In the genomic region with DNA sequence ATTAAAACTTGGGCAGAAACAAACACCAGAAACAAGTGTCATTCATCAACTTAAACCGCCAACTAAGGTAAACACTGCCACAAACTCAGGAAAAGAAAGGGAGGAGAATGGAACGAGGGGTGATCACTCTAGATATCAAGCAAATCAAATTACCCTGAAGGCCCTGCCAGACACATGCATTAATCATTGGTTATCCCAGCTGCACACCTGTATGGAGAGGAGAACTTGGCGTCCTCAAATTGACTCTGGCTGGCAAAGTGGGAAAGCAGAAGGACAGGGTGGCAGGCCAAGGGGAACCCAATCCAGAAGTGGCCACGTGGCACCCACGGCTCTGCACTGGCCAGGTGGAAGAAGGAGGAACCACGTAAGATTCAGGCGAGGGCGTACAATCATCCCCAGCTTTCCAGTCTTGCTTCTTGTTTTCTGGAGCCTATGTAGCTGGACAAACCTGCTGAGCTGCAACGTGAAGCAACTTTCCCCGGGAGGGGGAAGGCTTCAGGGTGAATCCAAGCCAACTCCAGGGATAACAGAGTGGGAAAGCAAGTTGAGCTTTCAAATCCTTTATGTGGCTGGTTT, we compare ENCODE assay signal across 14 cellular contexts.
A peak's percentile ranks its signal among the peaks of the same experiment; 100 is the strongest.
DNase-seq lines count a peak whose midpoint lies in the region; ATAC-seq and TF ChIP-seq lines count a peak whose summit lies in the region.
"Had no signal": no experiment of that assay in that cellular context is flagged by ENCODE, and none has a peak within 500 bp of the region (broad histone marks: within the 10 kb centered on the region; RNA-seq: fewer than 3 reads in every experiment).

No MANE protein-coding gene starts in this region.

- peaks cover 15% of the 10 kb centered on the region for H3K4me1 ChIP-seq in BE2C
- 0 out of 2 replicates have a peak, but pooled peaks cover 6% of the 10 kb centered on the region for H3K4me1 ChIP-seq in GM23338 (ENCODE audit: insufficient read depth)

- H3K9me3 ChIP-seq in BE2C = no peaks in the 10 kb centered on the region
- H3K9me3 ChIP-seq: BLaER1 treated with 17β-estradiol and CSF1 and Interleukin-3, amounts not matched to agents 10 nM and 100 nM had no signal

- H3K27me3 Mint-ChIP-seq in GM23338 (ENCODE audit: insufficient read depth, low read depth, poor library complexity) (no peaks in the 10 kb centered on the region), memory B cell (peaks cover 4% of the 10 kb centered on the region)
- H3K27me3 Mint-ChIP-seq: stimulated activated naive B cell treated with anti-CD40 and anti-IgM and Interleukin-4, amounts not matched to agents 10 μg/mL and 1 μg/mL and 100 μg/mL, for 72 hours had no signal

- H3K9me3 Mint-ChIP-seq in GM23338 (no peaks in the 10 kb centered on the region), memory B cell (no peaks in the 10 kb centered on the region)
- H3K9me3 Mint-ChIP-seq: natural killer cell treated with Interleukin-12 subunit alpha and Interleukin-12 subunit beta and Interleukin-15 and Interleukin-18, amount 100 ng/mL, for 72 hours; stimulated activated naive B cell treated with anti-CD40 and anti-IgM and Interleukin-4, amounts not matched to agents 10 μg/mL and 1 μg/mL and 100 μg/mL, for 72 hours had no signal

- H3K4me1 Mint-ChIP-seq in GM23338 = peaks cover 11% of the 10 kb centered on the region
- peaks cover 11% of the 10 kb centered on the region for H3K4me1 Mint-ChIP-seq in memory B cell

- DNase-seq in BE2C (peak; percentile 31), GM23338 (ENCODE audit: low spot score) (no peak), SIG-M5 treated with dmso at 0.1 percent for 504 hours (lab: John Stamatoyannopoulos, UW; ENCODE audit: unreplicated experiment) (peak; percentile 88), memory B cell (ENCODE audit: low spot score in 2 of 2) (no peak), AG08395 (ENCODE audit: low spot score) (no peak), cortex of kidney (lab: John Stamatoyannopoulos, UW) (no peak), DMS53 treated with DMSO at 0.1 percent for 48 hours (lab: John Stamatoyannopoulos, UW; ENCODE audit: unreplicated experiment) (no peak)
- DNase-seq in stimulated activated naive CD8-positive, alpha-beta T cell treated with anti-CD3 and anti-CD28 coated beads, Interleukin-15, Interleukin-2, amounts not matched to agents 100 U/mL and 50 U/mL, for 24 hours = no peak
- DNase-seq: activated CD4-positive, alpha-beta T cell treated with anti-CD3 and anti-CD28 coated beads, Interleukin-2, amount 50 U/mL, for 4 hours; activated naive CD4-positive, alpha-beta T cell; stimulated activated naive B cell treated with anti-CD40 and anti-IgM and Interleukin-4, amounts not matched to agents 10 μg/mL and 1 μg/mL and 100 μg/mL, for 72 hours had no signal

- H3K27ac Mint-ChIP-seq in GM23338 = no peak overlapping the region
- H3K27ac Mint-ChIP-seq in memory B cell = peak overlapping the region; percentile 8
- H3K27ac Mint-ChIP-seq: stimulated activated naive B cell treated with anti-CD40 and anti-IgM and Interleukin-4, amounts not matched to agents 10 μg/mL and 1 μg/mL and 100 μg/mL, for 72 hours had no signal

- H3K36me3 Mint-ChIP-seq in GM23338 (ENCODE audit: low read depth) (no peaks in the 10 kb centered on the region), memory B cell (no peaks in the 10 kb centered on the region)
- H3K36me3 Mint-ChIP-seq: natural killer cell treated with Interleukin-12 subunit alpha and Interleukin-12 subunit beta and Interleukin-15 and Interleukin-18, amount 100 ng/mL, for 72 hours; stimulated activated naive B cell treated with anti-CD40 and anti-IgM and Interleukin-4, amounts not matched to agents 10 μg/mL and 1 μg/mL and 100 μg/mL, for 72 hours had no signal

- no peak for TF ChIP-seq CTCF in BE2C (IDR thresholded peaks at IDR 0.05; ENCODE audit: low read depth, low read length)
- no peak for TF ChIP-seq CTCF in GM23338 (conservative IDR thresholded peaks at IDR 0.05; ENCODE audit: low read depth in 2 of 2)

- H3K4me2 ChIP-seq in GM23338 = no peak overlapping the region

- H3K79me2 ChIP-seq in GM23338 (replicated peaks; ENCODE audit: insufficient read depth) = no peaks in the 10 kb centered on the region

- peaks cover 9% of the 10 kb centered on the region; the same call in 1 of the 2 replicates for H3K9me2 ChIP-seq in GM23338 (ENCODE audit: insufficient read depth)

- H3K4me3 Mint-ChIP-seq in GM23338 = no peak overlapping the region
- no peak overlapping the region for H3K4me3 Mint-ChIP-seq in memory B cell
- H3K4me3 Mint-ChIP-seq: natural killer cell treated with Interleukin-12 subunit alpha and Interleukin-12 subunit beta and Interleukin-15 and Interleukin-18, amount 100 ng/mL, for 72 hours; stimulated activated naive B cell treated with anti-CD40 and anti-IgM and Interleukin-4, amounts not matched to agents 10 μg/mL and 1 μg/mL and 100 μg/mL, for 72 hours had no signal

- H3K36me3 ChIP-seq in BE2C = no peaks in the 10 kb centered on the region
- no peaks in the 10 kb centered on the region for H3K36me3 ChIP-seq in GM23338 (ENCODE audit: insufficient read depth)
- H3K36me3 ChIP-seq: BLaER1 treated with 17β-estradiol and CSF1 and Interleukin-3, amounts not matched to agents 10 nM and 100 nM had no signal

- H3K27me3 ChIP-seq in BE2C (no peaks in the 10 kb centered on the region), GM23338 (ENCODE audit: insufficient read depth) (no peaks in the 10 kb centered on the region)
- H3K27me3 ChIP-seq: BLaER1 treated with 17β-estradiol and CSF1 and Interleukin-3, amounts not matched to agents 10 nM and 100 nM had no signal

- no peaks in the 10 kb centered on the region for H4K20me1 ChIP-seq in GM23338 (replicated peaks; ENCODE audit: insufficient read depth)
- H4K20me1 ChIP-seq: BLaER1 treated with 17β-estradiol and CSF1 and Interleukin-3, amounts not matched to agents 10 nM and 100 nM had no signal

- H3K4me3 ChIP-seq in BE2C (ENCODE audit: low read depth, low read length) (peak overlapping the region; percentile 12; the same call in 1 of the 2 replicates), GM23338 (no peak overlapping the region)
- H3K4me3 ChIP-seq: BLaER1 treated with 17β-estradiol and CSF1 and Interleukin-3, amounts not matched to agents 10 nM and 100 nM had no signal

- H2AFZ ChIP-seq in GM23338 = peak overlapping the region; percentile 94

- H3K27ac ChIP-seq in GM23338 (ENCODE audit: low read depth) = no peak overlapping the region
- H3K27ac ChIP-seq: BLaER1 treated with 17β-estradiol and CSF1 and Interleukin-3, amounts not matched to agents 10 nM and 100 nM had no signal

- no peak; the same call in 2 of the 3 replicates for ATAC-seq in GM23338
- no peak for ATAC-seq in memory B cell (ENCODE audit: low read depth)
- ATAC-seq in stimulated activated naive CD8-positive, alpha-beta T cell treated with anti-CD3 and anti-CD28 coated beads, Interleukin-15, Interleukin-2, amounts not matched to agents 100 U/mL and 50 U/mL, for 24 hours = no peak
- ATAC-seq: natural killer cell treated with Interleukin-12 subunit alpha and Interleukin-12 subunit beta and Interleukin-15 and Interleukin-18, amount 100 ng/mL, for 72 hours; SK-N-SH treated with all-trans-retinoic acid at 6 μM for 48 hours; stimulated activated naive B cell treated with anti-CD40 and anti-IgM and Interleukin-4, amounts not matched to agents 10 μg/mL and 1 μg/mL and 100 μg/mL, for 72 hours had no signal

- 0 out of 2 replicates have a peak, but pooled peaks cover 6% of the 10 kb centered on the region for H3F3A ChIP-seq in GM23338 (replicated peaks; ENCODE audit: low read depth)

TF ChIP-seq in GM23338, 12 proteins besides CTCF, POLR2A, EP300 and RAD21:
- TF ChIP-seq, protein P1, sequence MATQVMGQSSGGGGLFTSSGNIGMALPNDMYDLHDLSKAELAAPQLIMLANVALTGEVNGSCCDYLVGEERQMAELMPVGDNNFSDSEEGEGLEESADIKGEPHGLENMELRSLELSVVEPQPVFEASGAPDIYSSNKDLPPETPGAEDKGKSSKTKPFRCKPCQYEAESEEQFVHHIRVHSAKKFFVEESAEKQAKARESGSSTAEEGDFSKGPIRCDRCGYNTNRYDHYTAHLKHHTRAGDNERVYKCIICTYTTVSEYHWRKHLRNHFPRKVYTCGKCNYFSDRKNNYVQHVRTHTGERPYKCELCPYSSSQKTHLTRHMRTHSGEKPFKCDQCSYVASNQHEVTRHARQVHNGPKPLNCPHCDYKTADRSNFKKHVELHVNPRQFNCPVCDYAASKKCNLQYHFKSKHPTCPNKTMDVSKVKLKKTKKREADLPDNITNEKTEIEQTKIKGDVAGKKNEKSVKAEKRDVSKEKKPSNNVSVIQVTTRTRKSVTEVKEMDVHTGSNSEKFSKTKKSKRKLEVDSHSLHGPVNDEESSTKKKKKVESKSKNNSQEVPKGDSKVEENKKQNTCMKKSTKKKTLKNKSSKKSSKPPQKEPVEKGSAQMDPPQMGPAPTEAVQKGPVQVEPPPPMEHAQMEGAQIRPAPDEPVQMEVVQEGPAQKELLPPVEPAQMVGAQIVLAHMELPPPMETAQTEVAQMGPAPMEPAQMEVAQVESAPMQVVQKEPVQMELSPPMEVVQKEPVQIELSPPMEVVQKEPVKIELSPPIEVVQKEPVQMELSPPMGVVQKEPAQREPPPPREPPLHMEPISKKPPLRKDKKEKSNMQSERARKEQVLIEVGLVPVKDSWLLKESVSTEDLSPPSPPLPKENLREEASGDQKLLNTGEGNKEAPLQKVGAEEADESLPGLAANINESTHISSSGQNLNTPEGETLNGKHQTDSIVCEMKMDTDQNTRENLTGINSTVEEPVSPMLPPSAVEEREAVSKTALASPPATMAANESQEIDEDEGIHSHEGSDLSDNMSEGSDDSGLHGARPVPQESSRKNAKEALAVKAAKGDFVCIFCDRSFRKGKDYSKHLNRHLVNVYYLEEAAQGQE (IDR thresholded peaks at IDR 0.05; ENCODE audit: unreplicated experiment) = no peak
- no peak for TF ChIP-seq ZNF331 (CRISPR knock-in tag; IDR thresholded peaks at IDR 0.05; ENCODE audit: low read depth)

Comparison
In these comparisons a context has a peak if more than half of its experiments do, and no peak if none do; other contexts are left out.
1. DNase-seq: peak in BE2C (single experiment) and SIG-M5 treated with dmso at 0.1 percent for 504 hours (single experiment); none in GM23338 (single experiment), memory B cell (0 of 2), AG08395 (single experiment), cortex of kidney (single experiment), DMS53 treated with DMSO at 0.1 percent for 48 hours (single experiment) and stimulated activated naive CD8-positive, alpha-beta T cell treated with anti-CD3 and anti-CD28 coated beads, Interleukin-15, Interleukin-2, amounts not matched to agents 100 U/mL and 50 U/mL, for 24 hours (single experiment).